In the genomic region with DNA sequence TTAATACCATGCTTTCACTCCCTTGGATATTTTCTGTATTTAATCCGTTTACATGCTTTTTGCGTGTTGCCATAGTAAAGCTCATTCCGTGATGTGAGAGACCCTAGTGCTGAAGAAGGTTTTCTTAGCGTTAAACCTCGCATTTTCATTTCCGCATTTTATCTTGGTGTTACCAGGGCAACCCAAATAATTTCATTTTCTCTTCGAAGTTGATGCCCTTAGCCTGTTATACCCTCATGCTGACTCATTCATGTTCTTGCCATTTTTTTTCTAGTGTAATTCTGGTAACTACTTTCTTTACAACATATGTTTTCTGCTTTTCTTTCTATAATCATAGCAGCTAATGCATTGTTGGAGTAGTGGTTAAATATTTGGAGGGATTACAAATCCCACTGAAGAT, we compare ENCODE assay signal across 8 cellular contexts. TPM values are rescaled to one million over a fixed set of nuclear protein-coding genes. Genes with fewer than 3 reads are reported as not detected.
DNase-seq lines count a peak whose midpoint lies in the region; ATAC-seq and TF ChIP-seq lines count a peak whose summit lies in the region.

No MANE protein-coding gene starts in this region.

- POLR2A ChIA-PET in T-cell (lab: Charles Lee) = interaction anchor here (0.6 to 1.5 kb wide), 5 partner anchors 11 to 118 kb away, joined by 3 to 4 read pairs (median 3); no protein-coding TSS in a partner anchor

- peak overlapping the region; percentile 1 for H3K4me3 ChIP-seq in retinal pigment epithelial cell (ENCODE audit: low read length)
- H3K4me3 ChIP-seq in gastrocnemius medialis = no peak overlapping the region

- no peak for TF ChIP-seq POLR2A in gastrocnemius medialis (IDR thresholded peaks at IDR 0.05)

- ATAC-seq in activated CD4-positive, CD25-positive, alpha-beta regulatory T cell treated with anti-CD3 and anti-CD28 coated beads, Interleukin-2, amount 50 U/mL, for 24 hours = peak; percentile 57 to 66
- ATAC-seq in HG02943 (IDR thresholded peaks at IDR 0.05; ENCODE audit: low read depth, unreplicated experiment) (peak; percentile 98), T-cell (replicated peaks in 1 of 4) (peak; percentile 38 to 85 (median 66)), gastrocnemius medialis (no peak), left colon (no peak)

- peak overlapping the region; percentile 30 to 55 (median 31) for H3K4me3 Mint-ChIP-seq in T-cell

- DNase-seq in activated CD4-positive, CD25-positive, alpha-beta regulatory T cell treated with anti-CD3 and anti-CD28 coated beads, Interleukin-2, amount 50 U/mL, for 72 hours = no peak
- DNase-seq in T-cell (peak in 6 of 34 experiments; percentile 2 to 31 (median 10)), retinal pigment epithelial cell (ENCODE audit: low read depth) (peak; percentile 90), gastrocnemius medialis (no peak), left colon (no peak), SHP77 treated with DMSO at 0.1 percent for 48 hours (lab: John Stamatoyannopoulos, UW) (no peak)

- in situ Hi-C loops in gastrocnemius medialis (cut with MboI; ENCODE audit: low sequenced_read_pairs in 4 of 4) = no loop called here

- H3K9me3 ChIP-seq in gastrocnemius medialis = no peaks in the 10 kb centered on the region

- no peaks in the 10 kb centered on the region for H3K36me3 ChIP-seq in gastrocnemius medialis

- TF ChIP-seq CTCF in retinal pigment epithelial cell (conservative IDR thresholded peaks at IDR 0.05; ENCODE audit: low read depth, low read length) = no peak
- TF ChIP-seq CTCF in gastrocnemius medialis (IDR thresholded peaks at IDR 0.05 in 4 of 5, conservative IDR thresholded peaks at IDR 0.05 in 1 of 5) = no peak

- peaks cover 0 to 7% of the 10 kb centered on the region in 2 donors for H3K4me1 ChIP-seq in gastrocnemius medialis

- CTCF ChIA-PET in T-cell (lab: Charles Lee) = interaction anchor here in 1 of 2 donors (0.9 to 2.2 kb wide), 7 partner anchors 10 to 94 kb away, joined by 3 to 7 read pairs (median 3); partner anchors contain the start of gene LRRC8C

- no peaks in the 10 kb centered on the region for H3K27me3 ChIP-seq in gastrocnemius medialis

- H3K27ac ChIP-seq in gastrocnemius medialis = no peak overlapping the region

- peaks cover 92 to 96% (median 95%) of the 10 kb centered on the region in 3 donors for H3K4me1 Mint-ChIP-seq in T-cell

- H3K9me3 Mint-ChIP-seq in T-cell = no peaks in the 10 kb centered on the region

- peak overlapping the region; percentile 53 to 71 for H3K27ac Mint-ChIP-seq in T-cell

- intact Hi-C loops in gastrocnemius medialis (cut with DNase I; ENCODE audit: low total_unique reads) (no loop called here), left colon (cut with DNase I, micrococcal nuclease) (no loop called here)

- no peaks in the 10 kb centered on the region for H3K27me3 Mint-ChIP-seq in T-cell

- peaks cover 20% of the 10 kb centered on the region for H3K36me3 Mint-ChIP-seq in T-cell

RNA-seq across cellular contexts. Expression of gene LRRC8C, which starts 37.2 kb away (rescaled TPM):
- total RNA-seq in T-cell = 10 to 100 TPM; 33.4 to 48.4 (median 41.9) TPM
- 1 to 10 TPM; 2.9 to 5.8 (median 4.1) TPM for total RNA-seq in gastrocnemius medialis
- total RNA-seq in left colon = 1 to 10 TPM; 1.8 to 3.2 TPM

Comparison
In these comparisons a context has a peak if more than half of its experiments do, and no peak if none do; other contexts are left out.
1. ATAC-seq: peak in activated CD4-positive, CD25-positive, alpha-beta regulatory T cell treated with anti-CD3 and anti-CD28 coated beads, Interleukin-2, amount 50 U/mL, for 24 hours (2 of 2), HG02943 (single experiment) and T-cell (4 of 4); none in gastrocnemius medialis (0 of 2) and left colon (single experiment).
2. RNA of gene LRRC8C, which starts 37.2 kb away (total RNA-seq): 33.4 to 48.4 TPM in T-cell; 2.9 to 5.8 TPM in gastrocnemius medialis and 1.8 to 3.2 TPM in left colon; every median in the first group is over 4 times any median in the second.